ENCODE assay signal across 8 cellular contexts in genomic region chr12:65891987-65892481, GRCh38.
A peak's percentile ranks its signal among the peaks of the same experiment; 100 is the strongest.
DNase-seq lines count a peak whose midpoint lies in the region; ATAC-seq and TF ChIP-seq lines count a peak whose summit lies in the region.

No MANE protein-coding gene starts in this region.

- H3K4me1 ChIP-seq in gastrocnemius medialis (peaks cover 10 to 13% of the 10 kb centered on the region in 2 donors), OCI-LY7 (ENCODE audit: insufficient read depth, low read length, poor library complexity, severe bottlenecking) (no peaks in the 10 kb centered on the region), MM.1S (ENCODE audit: low read length) (no peaks in the 10 kb centered on the region)

- H4K20me1 ChIP-seq in OCI-LY7 (ENCODE audit: insufficient read depth, low read length) (no peaks in the 10 kb centered on the region), MM.1S (ENCODE audit: insufficient read depth, low read length) (no peaks in the 10 kb centered on the region)

- no peaks in the 10 kb centered on the region for H3K9me3 Mint-ChIP-seq in WTC11
- H3K9me3 Mint-ChIP-seq in activated naive CD4-positive, alpha-beta T cell treated with anti-CD3 and anti-CD28 coated beads for 36 hours: no peaks in the 10 kb centered on the region
- no peaks in the 10 kb centered on the region for H3K9me3 Mint-ChIP-seq in naive thymus-derived CD8-positive, alpha-beta T cell

- TF ChIP-seq CTCF in WTC11 (IDR thresholded peaks at IDR 0.05) (no peak), gastrocnemius medialis (IDR thresholded peaks at IDR 0.05 in 4 of 5, conservative IDR thresholded peaks at IDR 0.05 in 1 of 5) (no peak), OCI-LY7 (conservative IDR thresholded peaks at IDR 0.05; ENCODE audit: low read length) (no peak), MM.1S (IDR thresholded peaks at IDR 0.05; ENCODE audit: low read length) (no peak)

- H2AFZ ChIP-seq in OCI-LY7 (ENCODE audit: low read length) (no peak overlapping the region), MM.1S (ENCODE audit: low read length) (no peak overlapping the region)

- no peak overlapping the region for H3K4me3 ChIP-seq in gastrocnemius medialis
- H3K4me3 ChIP-seq in OCI-LY7 (ENCODE audit: low read depth, low read length, poor library complexity, severe bottlenecking): no peak overlapping the region
- no peak overlapping the region for H3K4me3 ChIP-seq in MM.1S (ENCODE audit: low read length)

- H3K27ac ChIP-seq in gastrocnemius medialis (peak overlapping the region in 2 of 4 donors; percentile 38 to 40), OCI-LY7 (ENCODE audit: low read depth, low read length, poor library complexity, severe bottlenecking) (no peak overlapping the region), MM.1S (ENCODE audit: low read length) (no peak overlapping the region)

- CTCF ChIA-PET in WTC11 (lab: Charles Lee): interaction anchor here (0.6 to 1.4 kb wide), 2 partner anchors 11 to 42 kb away, joined by 3 read pairs; no protein-coding TSS in a partner anchor
- CTCF ChIA-PET in activated naive CD4-positive, alpha-beta T cell treated with anti-CD3 and anti-CD28 coated beads for 36 hours (lab: Charles Lee): no interaction called here
- CTCF ChIA-PET in OCI-LY7 (lab: Charles Lee; ENCODE audit: unreplicated experiment): no interaction called here

- H3K4me2 ChIP-seq in OCI-LY7 (ENCODE audit: low read length): no peak overlapping the region
- H3K4me2 ChIP-seq in MM.1S (ENCODE audit: low read depth, low read length): no peak overlapping the region

- H3K9me3 ChIP-seq in gastrocnemius medialis (no peaks in the 10 kb centered on the region), OCI-LY7 (ENCODE audit: low read length) (no peaks in the 10 kb centered on the region), MM.1S (replicated peaks; ENCODE audit: insufficient read depth, low read length) (no peaks in the 10 kb centered on the region)

- no peaks in the 10 kb centered on the region for H3K9me2 ChIP-seq in OCI-LY7 (ENCODE audit: insufficient read depth, low read length)
- no peaks in the 10 kb centered on the region for H3K9me2 ChIP-seq in MM.1S (replicated peaks; ENCODE audit: insufficient read depth, low read length)

- no peak for ATAC-seq in WTC11
- peak; percentile 98 for ATAC-seq in left ventricle myocardium superior
- ATAC-seq in gastrocnemius medialis: peak; percentile 93 to 94
- no peak for ATAC-seq in naive thymus-derived CD8-positive, alpha-beta T cell

- H3K4me3 Mint-ChIP-seq in WTC11: no peak overlapping the region
- H3K4me3 Mint-ChIP-seq in activated naive CD4-positive, alpha-beta T cell treated with anti-CD3 and anti-CD28 coated beads for 36 hours: no peak overlapping the region
- H3K4me3 Mint-ChIP-seq in naive thymus-derived CD8-positive, alpha-beta T cell: no peak overlapping the region

- intact Hi-C loops in left ventricle myocardium superior (cut with micrococcal nuclease): no loop called here
- intact Hi-C loops in gastrocnemius medialis (cut with DNase I; ENCODE audit: low total_unique reads): no loop called here
- intact Hi-C loops in activated naive CD4-positive, alpha-beta T cell treated with anti-CD3 and anti-CD28 coated beads for 36 hours (cut with micrococcal nuclease): no loop called here
- intact Hi-C loops in OCI-LY7 (cut with micrococcal nuclease; ENCODE audit: unreplicated experiment): no loop called here

- H3K27me3 ChIP-seq in gastrocnemius medialis (no peaks in the 10 kb centered on the region), MM.1S (replicated peaks; ENCODE audit: insufficient read depth, low read length) (no peaks in the 10 kb centered on the region)

- no peak overlapping the region for H3K9ac ChIP-seq in MM.1S (ENCODE audit: low read length)

- peak overlapping the region; percentile 86 for H3K27ac Mint-ChIP-seq in WTC11
- H3K27ac Mint-ChIP-seq in activated naive CD4-positive, alpha-beta T cell treated with anti-CD3 and anti-CD28 coated beads for 36 hours: no peak overlapping the region
- H3K27ac Mint-ChIP-seq in naive thymus-derived CD8-positive, alpha-beta T cell: peak overlapping the region in 1 of 10 donors; percentile 3

- H3K4me1 Mint-ChIP-seq in WTC11: peaks cover 68% of the 10 kb centered on the region
- no peaks in the 10 kb centered on the region for H3K4me1 Mint-ChIP-seq in activated naive CD4-positive, alpha-beta T cell treated with anti-CD3 and anti-CD28 coated beads for 36 hours (ENCODE audit: low read depth)
- peaks cover 0 to 6% (median 0%) of the 10 kb centered on the region in 4 donors for H3K4me1 Mint-ChIP-seq in naive thymus-derived CD8-positive, alpha-beta T cell

- in situ Hi-C loops in gastrocnemius medialis (cut with MboI; ENCODE audit: low sequenced_read_pairs in 4 of 4): no loop called here

- no peak for TF ChIP-seq POLR2A in gastrocnemius medialis (IDR thresholded peaks at IDR 0.05)

- H3K79me2 ChIP-seq in OCI-LY7 (ENCODE audit: insufficient read depth, low read depth, low read length): no peaks in the 10 kb centered on the region
- H3K79me2 ChIP-seq in MM.1S (ENCODE audit: low read length): no peaks in the 10 kb centered on the region

- no TSS peak for BruUV-seq in OCI-LY7 (replicated peaks; lab: Mats Ljungman, UMichigan)

- no peaks in the 10 kb centered on the region for H3K36me3 ChIP-seq in gastrocnemius medialis
- no peaks in the 10 kb centered on the region for H3K36me3 ChIP-seq in OCI-LY7 (ENCODE audit: insufficient read depth, low read length)
- H3K36me3 ChIP-seq in MM.1S (replicated peaks; ENCODE audit: insufficient read depth, low read length): no peaks in the 10 kb centered on the region

- POLR2A ChIA-PET in WTC11 (lab: Charles Lee): no interaction called here
- POLR2A ChIA-PET in OCI-LY7 (lab: Charles Lee): no interaction called here
- POLR2A ChIA-PET in naive thymus-derived CD8-positive, alpha-beta T cell (lab: Charles Lee): no interaction called here

- no peaks in the 10 kb centered on the region for H3F3A ChIP-seq in MM.1S (ENCODE audit: insufficient read depth, low read length)

- peaks cover under 1% of the 10 kb centered on the region; the same call in 1 of the 2 replicates for H3K36me3 Mint-ChIP-seq in WTC11
- H3K36me3 Mint-ChIP-seq in activated naive CD4-positive, alpha-beta T cell treated with anti-CD3 and anti-CD28 coated beads for 36 hours (ENCODE audit: low read depth): no peaks in the 10 kb centered on the region
- H3K36me3 Mint-ChIP-seq in naive thymus-derived CD8-positive, alpha-beta T cell: no peaks in the 10 kb centered on the region

- H3K27me3 Mint-ChIP-seq in WTC11 (ENCODE audit: low read depth): no peaks in the 10 kb centered on the region
- peaks cover 11% of the 10 kb centered on the region for H3K27me3 Mint-ChIP-seq in activated naive CD4-positive, alpha-beta T cell treated with anti-CD3 and anti-CD28 coated beads for 36 hours (ENCODE audit: low read depth)
- peaks cover 12 to 26% (median 16%) of the 10 kb centered on the region in 5 donors for H3K27me3 Mint-ChIP-seq in naive thymus-derived CD8-positive, alpha-beta T cell

- DNase-seq in GM04504 (ENCODE audit: low read depth): peak; percentile 98
- DNase-seq in WTC11 (ENCODE audit: low spot score): no peak
- DNase-seq in left ventricle myocardium superior: peak; percentile 76
- peak; percentile 64 to 66 for DNase-seq in gastrocnemius medialis
- DNase-seq in activated naive CD4-positive, alpha-beta T cell treated with anti-CD3 and anti-CD28 coated beads for 36 hours: no peak
- no peak for DNase-seq in OCI-LY7 (ENCODE audit: low spot score)
- no peak for DNase-seq in naive thymus-derived CD8-positive, alpha-beta T cell
- DNase-seq in MM.1S: no peak

TF ChIP-seq in WTC11, 78 proteins besides CTCF, POLR2A, EP300 and RAD21 (continues in another document):
- TF ChIP-seq AFF4 (CRISPR knock-in tag; IDR thresholded peaks at IDR 0.05; ENCODE audit: borderline replicate concordance): no peak
- no peak for TF ChIP-seq NFYB (CRISPR knock-in tag; conservative IDR thresholded peaks at IDR 0.05; ENCODE audit: low read depth)
- no peak for TF ChIP-seq ZNF671 (CRISPR knock-in tag; IDR thresholded peaks at IDR 0.05)
- no peak for TF ChIP-seq CREM (CRISPR knock-in tag; IDR thresholded peaks at IDR 0.05)
- no peak for TF ChIP-seq CBFB (CRISPR knock-in tag; IDR thresholded peaks at IDR 0.05; ENCODE audit: low read depth)

Comparison
In these comparisons a context has a peak if more than half of its experiments do, and no peak if none do; other contexts are left out.
1. DNase-seq: peak in GM04504 (single experiment), left ventricle myocardium superior (single experiment) and gastrocnemius medialis (2 of 2); none in WTC11 (single experiment), activated naive CD4-positive, alpha-beta T cell treated with anti-CD3 and anti-CD28 coated beads for 36 hours (single experiment), OCI-LY7 (single experiment), naive thymus-derived CD8-positive, alpha-beta T cell (0 of 10) and MM.1S (single experiment).
2. ATAC-seq: peak in left ventricle myocardium superior (single experiment) and gastrocnemius medialis (2 of 2); none in WTC11 (single experiment) and naive thymus-derived CD8-positive, alpha-beta T cell (0 of 2).